In genomic region chr14:76376001-76376404, GRCh38 we compare ENCODE assay signal across 9 cellular contexts. TPM values are rescaled to one million over a fixed set of nuclear protein-coding genes. Genes with fewer than 3 reads are reported as not detected.
DNase-seq lines count a peak whose midpoint lies in the region; ATAC-seq, FAIRE-seq and TF ChIP-seq lines count a peak whose summit lies in the region.
"Had no signal": no experiment of that assay in that cellular context is flagged by ENCODE, and none has a peak within 500 bp of the region (broad histone marks: within the 10 kb centered on the region; RNA-seq: fewer than 3 reads in every experiment).

Gene ESRRB (plus strand): TSS chr14:76376137. CDS start chr14:76376402, 265 bp downstream.

- DNase-seq in LNCaP clone FGC (ENCODE audit: low read depth) (peak; percentile 7), astrocyte (ENCODE audit: low read depth) (no peak), smooth muscle cell (lab: John Stamatoyannopoulos, UW; ENCODE audit: unreplicated experiment) (no peak)

- H3K27me3 ChIP-seq in astrocyte (ENCODE audit: insufficient read depth, low read length) (peaks cover 63% of the 10 kb centered on the region), iPS-18a (ENCODE audit: control insufficient read depth, insufficient read depth, low read length) (peaks cover 66% of the 10 kb centered on the region), smooth muscle cell (ENCODE audit: low read depth) (peaks cover 97% of the 10 kb centered on the region)

- ATAC-seq in GM21529 (IDR thresholded peaks at IDR 0.05; ENCODE audit: unreplicated experiment) (no peak), HG02885 (IDR thresholded peaks at IDR 0.05; ENCODE audit: poor library complexity, unreplicated experiment) (no peak), HG03520 (IDR thresholded peaks at IDR 0.05; ENCODE audit: unreplicated experiment) (no peak), GM18505 (IDR thresholded peaks at IDR 0.05; ENCODE audit: unreplicated experiment) (no peak)

- peak within 1 kb of the TSS; percentile 90 for H2AFZ ChIP-seq in astrocyte (ENCODE audit: low read depth, low read length)
- H2AFZ ChIP-seq in smooth muscle cell (ENCODE audit: low read depth), result no peak within 1 kb of the TSS

- H3K4me2 ChIP-seq in astrocyte (ENCODE audit: low read length) (peak within 1 kb of the TSS; percentile 83), smooth muscle cell (peak within 1 kb of the TSS; percentile 82)

- H3K27ac Mint-ChIP-seq in astrocyte (ENCODE audit: unreplicated experiment), result no peak within 1 kb of the TSS

- H3K4me1 ChIP-seq in astrocyte (ENCODE audit: insufficient read depth, low read length) (peaks cover 10% of the 10 kb centered on the region), iPS-18a (ENCODE audit: control insufficient read depth, low read depth, low read length) (no peaks in the 10 kb centered on the region), smooth muscle cell (ENCODE audit: low read depth) (peaks cover 15% of the 10 kb centered on the region)

- H3F3A ChIP-seq in smooth muscle cell (ENCODE audit: low read depth), result no peaks in the 10 kb centered on the region

- H3K27me3 Mint-ChIP-seq in astrocyte (ENCODE audit: low read depth, unreplicated experiment), result peaks cover 89% of the 10 kb centered on the region

- TF ChIP-seq CTCF in LNCaP clone FGC (IDR thresholded peaks at IDR 0.05; ENCODE audit: control insufficient read depth, extremely low read depth, insufficient read depth) (no peak), astrocyte (IDR thresholded peaks at IDR 0.05; ENCODE audit: insufficient read depth, low read depth, low read length) (no peak), smooth muscle cell (IDR thresholded peaks at IDR 0.05; ENCODE audit: borderline replicate concordance, insufficient read depth, poor library complexity, severe bottlenecking) (no peak)

- H3K9ac ChIP-seq in astrocyte (ENCODE audit: low read length) (no peak within 1 kb of the TSS), iPS-18a (ENCODE audit: low read length) (no peak within 1 kb of the TSS), smooth muscle cell (ENCODE audit: low read depth) (no peak within 1 kb of the TSS)

- no peaks in the 10 kb centered on the region for H3K9me3 Mint-ChIP-seq in astrocyte (ENCODE audit: unreplicated experiment)

- H3K4me3 ChIP-seq in LNCaP clone FGC (ENCODE audit: low read depth, low read length), result peak within 1 kb of the TSS; percentile 48
- H3K4me3 ChIP-seq in astrocyte (ENCODE audit: insufficient read depth, low read depth, low read length), result peak within 1 kb of the TSS; percentile 44
- peak within 1 kb of the TSS; percentile 79 for H3K4me3 ChIP-seq in iPS-18a (ENCODE audit: low read length)
- peak within 1 kb of the TSS; percentile 37 for H3K4me3 ChIP-seq in smooth muscle cell

- H3K9me3 ChIP-seq in astrocyte (ENCODE audit: insufficient read depth, low read depth, low read length) (no peaks in the 10 kb centered on the region), iPS-18a (ENCODE audit: control insufficient read depth, low read depth, low read length) (no peaks in the 10 kb centered on the region), smooth muscle cell (replicated peaks; ENCODE audit: low read depth) (no peaks in the 10 kb centered on the region)

- no peaks in the 10 kb centered on the region for H3K36me3 Mint-ChIP-seq in astrocyte (ENCODE audit: low read depth, unreplicated experiment)

- H3K79me2 ChIP-seq in astrocyte (ENCODE audit: insufficient read depth, low read length), result no peaks in the 10 kb centered on the region
- no peaks in the 10 kb centered on the region for H3K79me2 ChIP-seq in smooth muscle cell (ENCODE audit: low read depth)

- FAIRE-seq in astrocyte (lab: Jason Lieb, UNC), result no peak

- H3K27ac ChIP-seq in astrocyte (ENCODE audit: low read depth, low read length) (no peak within 1 kb of the TSS), iPS-18a (ENCODE audit: low read length) (no peak within 1 kb of the TSS), smooth muscle cell (ENCODE audit: low read depth) (no peak within 1 kb of the TSS)

- no peaks in the 10 kb centered on the region for H3K36me3 ChIP-seq in astrocyte (ENCODE audit: insufficient read depth, low read length)
- no peaks in the 10 kb centered on the region for H3K36me3 ChIP-seq in iPS-18a (ENCODE audit: control insufficient read depth, low read depth, low read length)
- no peaks in the 10 kb centered on the region for H3K36me3 ChIP-seq in smooth muscle cell (ENCODE audit: low read depth)

- WGBS in smooth muscle cell (ENCODE audit: low lambda C conversion rate), result 2% methylated on average over 24 of the region's 25 CpGs

- H3K4me1 Mint-ChIP-seq in astrocyte (ENCODE audit: low read depth, unreplicated experiment), result peaks cover 8% of the 10 kb centered on the region

- peak within 1 kb of the TSS; percentile 86 for H3K4me3 Mint-ChIP-seq in astrocyte (ENCODE audit: unreplicated experiment)

- H4K20me1 ChIP-seq in astrocyte (ENCODE audit: insufficient read depth, low read length), result no peaks in the 10 kb centered on the region
- H4K20me1 ChIP-seq in smooth muscle cell (ENCODE audit: low read depth), result no peaks in the 10 kb centered on the region

- no peak for TF ChIP-seq POLR2A in GM18505 (IDR thresholded peaks at IDR 0.05; ENCODE audit: borderline replicate concordance, extremely low read depth, insufficient read depth, insufficient read length)

RNA-seq across cellular contexts. Expression of gene ESRRB, which starts in this region (rescaled TPM):
- total RNA-seq in astrocyte, result not detected in 2 replicates
- 0.72 TPM in 1 of 2 replicates, not detected in the other for total RNA-seq in smooth muscle cell
- not detected in 2 replicates for polyA plus RNA-seq in smooth muscle cell
- total RNA-seq: activated CD8-positive, alpha-beta memory T cell treated with anti-CD3 and anti-CD28 coated beads for 36 hours had no signal
